Comparison of ENCODE assay signal across 17 cellular contexts in genomic region chr9:114027901-114028465, GRCh38. TPM values are rescaled to one million over a fixed set of nuclear protein-coding genes. Genes with fewer than 3 reads are reported as not detected.
DNase-seq lines count a peak whose midpoint lies in the region; ATAC-seq and TF ChIP-seq lines count a peak whose summit lies in the region.
"Had no signal": no experiment of that assay in that cellular context is flagged by ENCODE, and none has a peak within 500 bp of the region (broad histone marks: within the 10 kb centered on the region; RNA-seq: fewer than 3 reads in every experiment).

No MANE protein-coding gene starts in this region.

- intact Hi-C loops in posterior vena cava (cut with DNase I): no loop called here

- ATAC-seq in GM18867 (IDR thresholded peaks at IDR 0.05; ENCODE audit: unreplicated experiment): no peak
- ATAC-seq in HG03280 (IDR thresholded peaks at IDR 0.05; ENCODE audit: unreplicated experiment): no peak
- ATAC-seq: GM12878 had no signal

- DNase-seq in activated effector memory CD4-positive, alpha-beta T cell treated with anti-CD3 and anti-CD28 coated beads, Interleukin-2, amount 50 U/mL, for 16 hours: peak; percentile 51
- no peak for DNase-seq in activated effector memory CD4-positive, alpha-beta T cell treated with Interleukin-2 at 50 U/mL for 16 hours
- DNase-seq in islet precursor cell: peak; percentile 22
- DNase-seq in posterior vena cava (ENCODE audit: low spot score): peak; percentile 26
- DNase-seq in erythroblast (lab: John Stamatoyannopoulos, UW): no peak
- DNase-seq: 8988T; AML-193; C1 segment of cervical spinal cord; Calu3; CD4-positive, alpha-beta T cell; DMS 273 treated with DMSO at 0.1 percent for 48 hours; GOT3; IMR-90; KBM-7 had no signal

- TF ChIP-seq POLR2A in erythroblast (IDR thresholded peaks at IDR 0.05; ENCODE audit: low read length): no peak

RNA-seq across cellular contexts. Expression of gene AMBP, which starts 50.1 kb away (rescaled TPM):
- under 1 TPM in 1 of 2 donors, not detected in 1; 0.65 TPM for total RNA-seq in posterior vena cava
- total RNA-seq: CD4-positive, alpha-beta T cell; IMR-90 had no signal

Comparison
In these comparisons a context has a peak if more than half of its experiments do, and no peak if none do; other contexts are left out.
1. DNase-seq: peak in activated effector memory CD4-positive, alpha-beta T cell treated with anti-CD3 and anti-CD28 coated beads, Interleukin-2, amount 50 U/mL, for 16 hours (single experiment), islet precursor cell (single experiment) and posterior vena cava (single experiment); none in activated effector memory CD4-positive, alpha-beta T cell treated with Interleukin-2 at 50 U/mL for 16 hours (single experiment) and erythroblast (0 of 2).